In the genomic region with DNA sequence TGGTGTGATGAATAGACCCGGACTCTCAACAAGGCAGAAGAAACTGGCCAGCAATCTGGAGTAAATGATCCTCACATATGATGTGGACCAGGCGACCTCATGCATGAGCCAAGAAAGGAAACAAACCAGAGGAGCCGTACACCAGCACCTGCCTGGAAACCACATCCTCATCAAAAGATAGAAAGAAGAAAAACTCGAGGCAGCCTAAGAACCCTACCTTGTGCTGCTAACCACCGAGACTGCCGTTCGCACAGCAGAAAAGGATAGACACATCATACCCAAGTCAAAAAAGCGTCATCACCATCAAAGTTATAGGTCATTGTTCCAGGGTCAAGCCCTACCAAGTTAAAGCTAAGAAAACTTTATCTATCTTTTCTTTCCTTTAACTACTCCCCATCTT, we compare ENCODE assay signal across 10 cellular contexts.
A peak's percentile ranks its signal among the peaks of the same experiment; 100 is the strongest.
DNase-seq lines count a peak whose midpoint lies in the region; ATAC-seq and TF ChIP-seq lines count a peak whose summit lies in the region.
"Had no signal": no experiment of that assay in that cellular context is flagged by ENCODE, and none has a peak within 500 bp of the region (broad histone marks: within the 10 kb centered on the region; RNA-seq: fewer than 3 reads in every experiment).

No MANE protein-coding gene starts in this region.

- no peak overlapping the region for H3K9ac ChIP-seq in MM.1S (ENCODE audit: low read length)

- no peaks in the 10 kb centered on the region for H3K9me3 Mint-ChIP-seq in activated T-helper 17 cell treated with anti-CD3 and anti-CD28 coated beads, Interleukin-2, amount 50 U/mL, for 72 hours

- H3K9me3 ChIP-seq in MM.1S (replicated peaks; ENCODE audit: insufficient read depth, low read length), result no peaks in the 10 kb centered on the region

- TF ChIP-seq CTCF in MM.1S (IDR thresholded peaks at IDR 0.05; ENCODE audit: low read length), result no peak

- peaks cover 14% of the 10 kb centered on the region for H3K4me1 Mint-ChIP-seq in activated T-helper 17 cell treated with anti-CD3 and anti-CD28 coated beads, Interleukin-2, amount 50 U/mL, for 72 hours

- H3K79me2 ChIP-seq in MM.1S (ENCODE audit: low read length), result no peaks in the 10 kb centered on the region

- no peaks in the 10 kb centered on the region for H3F3A ChIP-seq in MM.1S (ENCODE audit: insufficient read depth, low read length)

- peak overlapping the region; percentile 47 for H3K4me3 Mint-ChIP-seq in activated T-helper 17 cell treated with anti-CD3 and anti-CD28 coated beads, Interleukin-2, amount 50 U/mL, for 72 hours

- no peaks in the 10 kb centered on the region for H3K36me3 ChIP-seq in MM.1S (replicated peaks; ENCODE audit: insufficient read depth, low read length)

- H3K27me3 Mint-ChIP-seq in activated T-helper 17 cell treated with anti-CD3 and anti-CD28 coated beads, Interleukin-2, amount 50 U/mL, for 72 hours, result no peaks in the 10 kb centered on the region

- H3K4me2 ChIP-seq in MM.1S (ENCODE audit: low read depth, low read length), result no peak overlapping the region

- ATAC-seq in GM19463 (IDR thresholded peaks at IDR 0.05; ENCODE audit: unreplicated experiment), result peak; percentile 80
- ATAC-seq in activated T-helper 17 cell treated with anti-CD3 and anti-CD28 coated beads, Interleukin-2, amount 50 U/mL, for 72 hours (replicated peaks), result peak; percentile 99

- H3K4me1 ChIP-seq in MM.1S (ENCODE audit: low read length), result no peaks in the 10 kb centered on the region

- H3K36me3 Mint-ChIP-seq in activated T-helper 17 cell treated with anti-CD3 and anti-CD28 coated beads, Interleukin-2, amount 50 U/mL, for 72 hours (ENCODE audit: low read depth), result no peaks in the 10 kb centered on the region

- no peak overlapping the region for H2AFZ ChIP-seq in MM.1S (ENCODE audit: low read length)

- no peak overlapping the region for H3K27ac ChIP-seq in MM.1S (ENCODE audit: low read length)
- H3K27ac ChIP-seq: VCaP had no signal

- DNase-seq in MM.1S, result peak; percentile 35
- DNase-seq in stimulated activated CD4-positive, alpha-beta T cell treated with anti-CD3 and anti-CD28 coated beads, TNF-alpha, amount 100 ng/mL, for 48 hours (ENCODE audit: low read depth in 3 of 3), result peak; percentile 9 to 44 (median 27)
- no peak for DNase-seq in OCI-M1 (lab: John Stamatoyannopoulos, UW)
- no peak for DNase-seq in HuH-7 (ENCODE audit: low spot score)
- DNase-seq in SIG-M5 (lab: John Stamatoyannopoulos, UW), result no peak
- no peak for DNase-seq in LoVo (ENCODE audit: low spot score)
- DNase-seq: NCI-H2081 treated with DMSO at 0.1 percent for 48 hours had no signal

- no peak overlapping the region for H3K4me3 ChIP-seq in MM.1S (ENCODE audit: low read length)

- no peaks in the 10 kb centered on the region for H3K9me2 ChIP-seq in MM.1S (replicated peaks; ENCODE audit: insufficient read depth, low read length)

- H3K27ac Mint-ChIP-seq in activated T-helper 17 cell treated with anti-CD3 and anti-CD28 coated beads, Interleukin-2, amount 50 U/mL, for 72 hours, result peak overlapping the region; percentile 77

- no peaks in the 10 kb centered on the region for H4K20me1 ChIP-seq in MM.1S (ENCODE audit: insufficient read depth, low read length)

- H3K27me3 ChIP-seq in MM.1S (replicated peaks; ENCODE audit: insufficient read depth, low read length), result no peaks in the 10 kb centered on the region

Comparison
In these comparisons a context has a peak if more than half of its experiments do, and no peak if none do; other contexts are left out.
1. DNase-seq: peak in MM.1S (single experiment) and stimulated activated CD4-positive, alpha-beta T cell treated with anti-CD3 and anti-CD28 coated beads, TNF-alpha, amount 100 ng/mL, for 48 hours (3 of 3); none in OCI-M1 (single experiment), HuH-7 (single experiment), SIG-M5 (single experiment) and LoVo (single experiment).